Comparison of ENCODE assay signal across 10 cellular contexts in genomic region chr6:6545616-6546317, GRCh38. TPM values are rescaled to one million over a fixed set of nuclear protein-coding genes. Genes with fewer than 3 reads are reported as not detected.
DNase-seq lines count a peak whose midpoint lies in the region; ATAC-seq, FAIRE-seq and TF ChIP-seq lines count a peak whose summit lies in the region.
"Had no signal": no experiment of that assay in that cellular context is flagged by ENCODE, and none has a peak within 500 bp of the region (broad histone marks: within the 10 kb centered on the region; RNA-seq: fewer than 3 reads in every experiment).

No MANE protein-coding gene starts in this region.

- peaks cover 4% of the 10 kb centered on the region; the same call in 1 of the 2 replicates for H3K27me3 ChIP-seq in iPS DF 6.9 (ENCODE audit: control insufficient read depth, insufficient read depth, low read length)
- H3K27me3 ChIP-seq in spleen (replicated peaks in 1 of 7) = peaks cover 0 to 63% (median 20%) of the 10 kb centered on the region in 7 donors
- peaks cover 0 to 5% of the 10 kb centered on the region in 2 donors for H3K27me3 ChIP-seq in small intestine (ENCODE audit: control insufficient read depth in 2 of 2, insufficient read depth in 2 of 2, low read length in 2 of 2)

- H3K4me1 Mint-ChIP-seq in IgD-negative memory B cell = peaks cover 3 to 12% (median 5%) of the 10 kb centered on the region in 3 donors

- peak overlapping the region in 1 of 3 donors; percentile 76 for H3K27ac Mint-ChIP-seq in IgD-negative memory B cell

- H3K9me3 ChIP-seq in iPS DF 6.9 (ENCODE audit: control insufficient read depth, insufficient read depth, low read length) (no peaks in the 10 kb centered on the region), spleen (peaks cover 0 to 6% (median 3%) of the 10 kb centered on the region in 8 donors), small intestine (ENCODE audit: control insufficient read depth, low read depth) (no peaks in the 10 kb centered on the region)

- peak overlapping the region; percentile 25; the same call in 1 of the 2 replicates for H3K4me3 ChIP-seq in iPS DF 6.9 (ENCODE audit: low read length)
- H3K4me3 ChIP-seq in spleen = peak overlapping the region in 7 of 8 donors; percentile 26 to 67 (median 42)
- H3K4me3 ChIP-seq in small intestine (ENCODE audit: low read depth in 1 of 2, low read length in 2 of 2) = no peak overlapping the region
- H3K4me3 ChIP-seq: lung had no signal

- peaks cover 2% of the 10 kb centered on the region for H3K36me3 Mint-ChIP-seq in IgD-negative memory B cell

- TF ChIP-seq POLR2A in spleen (IDR thresholded peaks at IDR 0.05) = no peak

- H3K36me3 ChIP-seq in iPS DF 6.9 (ENCODE audit: control insufficient read depth, insufficient read depth, low read length) (no peaks in the 10 kb centered on the region), spleen (no peaks in the 10 kb centered on the region), small intestine (ENCODE audit: control insufficient read depth in 2 of 2, insufficient read depth in 2 of 2, low read length in 2 of 2) (no peaks in the 10 kb centered on the region)

- DNase-seq in iPS DF 6.9 (ENCODE audit: low read depth, low spot score) (no peak), spleen (no peak), SHP77 treated with DMSO at 0.1 percent for 48 hours (lab: John Stamatoyannopoulos, UW) (no peak), small intestine (no peak), NCI-H2081 (lab: John Stamatoyannopoulos, UW) (no peak), A172 (ENCODE audit: low spot score) (no peak)
- DNase-seq: NCI-H2171 treated with DMSO at 0.1 percent for 48 hours had no signal

- ATAC-seq in GM19351 (IDR thresholded peaks at IDR 0.05; ENCODE audit: unreplicated experiment) = peak; percentile 5

- intact Hi-C loops in spleen (cut with DNase I; ENCODE audit: low total_unique reads) = no loop called here

- no peak for TF ChIP-seq CTCF in spleen (IDR thresholded peaks at IDR 0.05 in 8 of 11, conservative IDR thresholded peaks at IDR 0.05 in 3 of 11)

- H3K9me3 Mint-ChIP-seq in IgD-negative memory B cell = peaks cover 0 to 4% (median 0%) of the 10 kb centered on the region in 3 donors

- no peak for FAIRE-seq in small intestine (lab: Jason Lieb, UNC)

- H3K4me1 ChIP-seq in iPS DF 6.9 (ENCODE audit: control insufficient read depth, insufficient read depth, low read length) = no peaks in the 10 kb centered on the region
- peaks cover 9 to 22% (median 15%) of the 10 kb centered on the region in 6 donors for H3K4me1 ChIP-seq in spleen
- H3K4me1 ChIP-seq in small intestine (ENCODE audit: control insufficient read depth in 2 of 2, insufficient read depth in 1 of 2, low read depth in 1 of 2, low read length in 1 of 2) = no peaks in the 10 kb centered on the region

- no CpG with 5 or more reads among the region's 27 CpGs for WGBS in iPS DF 6.9 (ENCODE audit: insufficient coverage, insufficient read length)
- WGBS in spleen, 5 donors = 39 to 62% (median 43%) methylated on average over 17 to 27 of the region's 27 CpGs
- 41 to 42% (median 41%) methylated on average over 27 of the region's 27 CpGs for WGBS in small intestine, 3 donors

- no peak overlapping the region for H3K27ac ChIP-seq in iPS DF 6.9 (ENCODE audit: low read length)
- H3K27ac ChIP-seq in spleen = no peak overlapping the region
- H3K27ac ChIP-seq in small intestine (ENCODE audit: low read depth in 1 of 2, low read length in 1 of 2) = no peak overlapping the region

- H3K27me3 Mint-ChIP-seq in IgD-negative memory B cell = peaks cover 25% of the 10 kb centered on the region

- H3K4me3 Mint-ChIP-seq in IgD-negative memory B cell = peak overlapping the region in 3 of 4 donors; percentile 37 to 74 (median 55)

RNA-seq across cellular contexts. Expression of gene LY86, which starts 42.8 kb away (rescaled TPM):
- polyA plus RNA-seq in IgD-negative memory B cell (394 TPM), spleen (100 to 1,000 TPM; 106 to 145 (median 131) TPM), small intestine (1 to 10 TPM in 2 of 3 donors, not detected in 1; 2.8 to 3.0 TPM)
- 10 to 100 TPM; 31.7 to 89.9 (median 50.0) TPM for total RNA-seq in spleen
- not detected in 2 replicates for total RNA-seq in A172 (2014; rRNA removed; shearing (Covaris generic))

Comparison
In these comparisons a context has a peak if more than half of its experiments do, and no peak if none do; other contexts are left out.
1. H3K4me3 ChIP-seq: peak in iPS DF 6.9 (single experiment) and spleen (7 of 8); none in small intestine (0 of 2).
2. RNA of gene LY86, which starts 42.8 kb away (polyA plus RNA-seq): 394 TPM in IgD-negative memory B cell (single experiment) and 106 to 145 TPM in spleen; 2.8 to 3.0 TPM in small intestine; every median in the first group is over 10 times any median in the second.